In the genomic region with DNA sequence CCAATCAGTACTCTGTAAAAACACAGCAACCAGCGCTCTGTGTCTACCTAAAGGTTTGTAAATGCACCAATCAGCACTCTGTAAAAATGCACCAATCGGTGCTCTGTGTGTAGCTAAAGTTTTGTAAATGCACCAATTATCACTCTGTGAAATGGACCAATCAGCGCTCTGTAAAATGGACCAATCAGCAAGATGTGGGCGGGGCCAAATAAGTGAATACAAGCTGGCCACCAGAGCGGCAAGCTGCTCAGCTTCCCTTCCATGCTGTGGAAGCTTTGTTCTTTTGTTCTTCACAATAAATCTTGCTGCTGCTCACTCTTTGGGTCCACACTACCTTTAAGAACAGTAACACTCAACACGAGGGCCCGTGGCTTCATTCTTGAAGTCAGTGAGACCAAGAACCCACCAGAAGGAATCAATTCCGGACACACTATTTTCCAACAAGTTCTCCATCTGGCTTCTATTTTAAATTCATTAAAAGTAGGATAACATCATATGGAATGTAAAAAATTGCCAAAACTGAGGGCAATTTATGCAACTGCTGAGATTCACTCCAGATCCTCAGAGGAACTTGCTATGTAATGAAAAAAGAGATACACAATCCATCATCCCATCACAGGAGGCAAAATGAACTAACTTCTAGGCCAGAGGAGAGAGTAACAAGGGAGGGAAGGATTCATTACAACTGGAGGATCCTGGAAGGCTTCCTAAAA, we compare ENCODE assay signal across 1 cellular context.
TF ChIP-seq lines count a peak whose summit lies in the region.

No MANE protein-coding gene starts in this region.

TF ChIP-seq in K562, 482 proteins besides CTCF, POLR2A, EP300 and RAD21:
- TF ChIP-seq, protein P1, sequence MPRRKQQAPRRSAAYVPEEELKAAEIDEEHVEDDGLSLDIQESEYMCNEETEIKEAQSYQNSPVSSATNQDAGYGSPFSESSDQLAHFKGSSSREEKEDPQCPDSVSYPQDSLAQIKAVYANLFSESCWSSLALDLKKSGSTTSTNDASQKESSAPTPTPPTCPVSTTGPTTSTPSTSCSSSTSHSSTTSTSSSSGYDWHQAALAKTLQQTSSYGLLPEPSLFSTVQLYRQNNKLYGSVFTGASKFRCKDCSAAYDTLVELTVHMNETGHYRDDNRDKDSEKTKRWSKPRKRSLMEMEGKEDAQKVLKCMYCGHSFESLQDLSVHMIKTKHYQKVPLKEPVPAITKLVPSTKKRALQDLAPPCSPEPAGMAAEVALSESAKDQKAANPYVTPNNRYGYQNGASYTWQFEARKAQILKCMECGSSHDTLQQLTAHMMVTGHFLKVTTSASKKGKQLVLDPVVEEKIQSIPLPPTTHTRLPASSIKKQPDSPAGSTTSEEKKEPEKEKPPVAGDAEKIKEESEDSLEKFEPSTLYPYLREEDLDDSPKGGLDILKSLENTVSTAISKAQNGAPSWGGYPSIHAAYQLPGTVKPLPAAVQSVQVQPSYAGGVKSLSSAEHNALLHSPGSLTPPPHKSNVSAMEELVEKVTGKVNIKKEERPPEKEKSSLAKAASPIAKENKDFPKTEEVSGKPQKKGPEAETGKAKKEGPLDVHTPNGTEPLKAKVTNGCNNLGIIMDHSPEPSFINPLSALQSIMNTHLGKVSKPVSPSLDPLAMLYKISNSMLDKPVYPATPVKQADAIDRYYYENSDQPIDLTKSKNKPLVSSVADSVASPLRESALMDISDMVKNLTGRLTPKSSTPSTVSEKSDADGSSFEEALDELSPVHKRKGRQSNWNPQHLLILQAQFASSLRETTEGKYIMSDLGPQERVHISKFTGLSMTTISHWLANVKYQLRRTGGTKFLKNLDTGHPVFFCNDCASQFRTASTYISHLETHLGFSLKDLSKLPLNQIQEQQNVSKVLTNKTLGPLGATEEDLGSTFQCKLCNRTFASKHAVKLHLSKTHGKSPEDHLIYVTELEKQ (CRISPR knock-in tag; IDR thresholded peaks at IDR 0.05): no peak
- TF ChIP-seq NFYB (IDR thresholded peaks at IDR 0.05; ENCODE audit: extremely low read depth, insufficient read length): peak; percentile 84
- no peak for TF ChIP-seq ZKSCAN3 (CRISPR knock-in tag; IDR thresholded peaks at IDR 0.05)
- TF ChIP-seq KLF1 (tag; IDR thresholded peaks at IDR 0.05): no peak
- TF ChIP-seq, protein P2, sequence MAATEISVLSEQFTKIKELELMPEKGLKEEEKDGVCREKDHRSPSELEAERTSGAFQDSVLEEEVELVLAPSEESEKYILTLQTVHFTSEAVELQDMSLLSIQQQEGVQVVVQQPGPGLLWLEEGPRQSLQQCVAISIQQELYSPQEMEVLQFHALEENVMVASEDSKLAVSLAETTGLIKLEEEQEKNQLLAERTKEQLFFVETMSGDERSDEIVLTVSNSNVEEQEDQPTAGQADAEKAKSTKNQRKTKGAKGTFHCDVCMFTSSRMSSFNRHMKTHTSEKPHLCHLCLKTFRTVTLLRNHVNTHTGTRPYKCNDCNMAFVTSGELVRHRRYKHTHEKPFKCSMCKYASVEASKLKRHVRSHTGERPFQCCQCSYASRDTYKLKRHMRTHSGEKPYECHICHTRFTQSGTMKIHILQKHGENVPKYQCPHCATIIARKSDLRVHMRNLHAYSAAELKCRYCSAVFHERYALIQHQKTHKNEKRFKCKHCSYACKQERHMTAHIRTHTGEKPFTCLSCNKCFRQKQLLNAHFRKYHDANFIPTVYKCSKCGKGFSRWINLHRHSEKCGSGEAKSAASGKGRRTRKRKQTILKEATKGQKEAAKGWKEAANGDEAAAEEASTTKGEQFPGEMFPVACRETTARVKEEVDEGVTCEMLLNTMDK (IDR thresholded peaks at IDR 0.05; ENCODE audit: borderline replicate concordance, insufficient read depth, low read depth, low read length, poor library complexity, severe bottlenecking): no peak
- no peak for TF ChIP-seq ZNF274 (IDR thresholded peaks at IDR 0.05; ENCODE audit: borderline replicate concordance, low read depth, low read length)
- no peak for TF ChIP-seq ZC3H11A (IDR thresholded peaks at IDR 0.05; ENCODE audit: low read depth, low read length)
- TF ChIP-seq DACH1 (IDR thresholded peaks at IDR 0.05; ENCODE audit: partially characterized antibody): no peak
- TF ChIP-seq TAL1 (IDR thresholded peaks at IDR 0.05): no peak
- no peak for TF ChIP-seq YBX1 (IDR thresholded peaks at IDR 0.05)
- no peak for TF ChIP-seq PURB (CRISPR knock-in tag; IDR thresholded peaks at IDR 0.05; ENCODE audit: low read depth)
- peak in 1 of 2 experiments; percentile 37; a peak in 1 of 3 replicates for TF ChIP-seq CBX3 (IDR thresholded peaks at IDR 0.05; ENCODE audit: borderline replicate concordance in 1 of 2, low read length in 2 of 2)
- no peak for TF ChIP-seq TRIM28 (IDR thresholded peaks at IDR 0.05)
- TF ChIP-seq ZBTB1 (CRISPR knock-in tag; IDR thresholded peaks at IDR 0.05; ENCODE audit: borderline replicate concordance, low read depth): no peak
- no peak for TF ChIP-seq MED1 (CRISPR knock-in tag; IDR thresholded peaks at IDR 0.05; ENCODE audit: borderline replicate concordance)
- TF ChIP-seq FOS (IDR thresholded peaks at IDR 0.05; ENCODE audit: extremely low read depth, insufficient read length): peak; percentile 37
- TF ChIP-seq MAFG (tag; conservative IDR thresholded peaks at IDR 0.05): 0 out of 2 replicates have a peak, but pooled peaks have one; percentile 13
TF ChIP-seq in K562: peak in this region for 4.
